Comparison of ENCODE assay signal across 14 cellular contexts in the genomic region with DNA sequence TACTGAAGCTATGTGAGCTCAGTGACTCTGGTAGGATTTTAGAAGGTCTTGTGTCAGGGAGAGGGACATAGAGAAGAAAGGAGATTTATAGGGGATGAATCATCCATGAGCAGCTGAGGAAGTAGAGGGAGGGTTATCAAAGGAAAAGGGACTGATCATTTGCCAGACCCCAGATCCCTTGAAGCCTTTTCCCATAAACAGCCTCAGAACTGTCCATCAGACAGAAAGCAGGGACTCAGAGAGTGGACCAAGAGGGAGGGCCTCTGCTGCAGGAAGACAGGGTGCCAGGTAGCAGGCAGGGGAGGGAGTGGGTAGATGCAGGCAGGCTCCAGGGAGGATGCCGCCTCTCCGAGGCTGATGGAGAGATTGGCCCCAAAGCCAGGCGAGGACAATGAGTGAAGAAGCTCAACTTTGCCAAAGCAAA.
A peak's percentile ranks its signal among the peaks of the same experiment; 100 is the strongest.
DNase-seq lines count a peak whose midpoint lies in the region; ATAC-seq and TF ChIP-seq lines count a peak whose summit lies in the region.
"Had no signal": no experiment of that assay in that cellular context is flagged by ENCODE, and none has a peak within 500 bp of the region (broad histone marks: within the 10 kb centered on the region; RNA-seq: fewer than 3 reads in every experiment).

No MANE protein-coding gene starts in this region.

- intact Hi-C loops in psoas muscle (cut with DNase I): no loop called here

- DNase-seq in AG10803 (ENCODE audit: low read depth) (peak; percentile 57), RPMI7951 (ENCODE audit: low read depth) (peak; percentile 36), foreskin melanocyte (peak; percentile 25), psoas muscle (no peak), NCI-H82 (lab: John Stamatoyannopoulos, UW) (no peak)
- DNase-seq: activated CD4-positive, alpha-beta T cell treated with anti-CD3 and anti-CD28 coated beads, Interleukin-2, amount 50 U/mL, for 48 hours; immature natural killer cell; natural killer cell; NCI-H2227 treated with DMSO at 0.1 percent for 48 hours; stimulated activated CD4-positive, alpha-beta T cell treated with anti-CD3 and anti-CD28 coated beads, Interleukin-12 subunit alpha, Interleukin-12 subunit beta, amount 100 ng/mL, for 4 hours had no signal

- ATAC-seq in psoas muscle (peak in 2 of 4 donors; percentile 7 to 27), HG02623 (IDR thresholded peaks at IDR 0.05; ENCODE audit: unreplicated experiment) (no peak), HG02973 (IDR thresholded peaks at IDR 0.05; ENCODE audit: unreplicated experiment) (no peak), HG03196 (IDR thresholded peaks at IDR 0.05; ENCODE audit: unreplicated experiment) (no peak)
- ATAC-seq: natural killer cell had no signal

- H3K4me3 ChIP-seq in AG10803 (ENCODE audit: low read length): no peak overlapping the region
- no peak overlapping the region for H3K4me3 ChIP-seq in psoas muscle
- H3K4me3 ChIP-seq: cardiac muscle cell had no signal

- TF ChIP-seq CTCF in AG10803 (conservative IDR thresholded peaks at IDR 0.05; ENCODE audit: low read length) (no peak), psoas muscle (IDR thresholded peaks at IDR 0.05) (no peak)

- no peaks in the 10 kb centered on the region for H3K9me3 ChIP-seq in psoas muscle

- WGBS in psoas muscle, 3 donors: 67 to 81% (median 79%) methylated on average over 3 of the region's 3 CpGs

- H3K4me1 ChIP-seq in psoas muscle: peaks cover 74% of the 10 kb centered on the region

- H3K36me3 ChIP-seq in psoas muscle (ENCODE audit: insufficient read depth in 1 of 2, low read depth in 1 of 2): peaks cover 2 to 84% of the 10 kb centered on the region in 2 donors
- H3K36me3 ChIP-seq: cardiac muscle cell had no signal

- H3K27me3 ChIP-seq in psoas muscle (ENCODE audit: insufficient read depth in 3 of 3, low read length in 2 of 3): no peaks in the 10 kb centered on the region

- H3K27ac ChIP-seq in psoas muscle: peak overlapping the region; percentile 77
- H3K27ac ChIP-seq: cardiac muscle cell had no signal

Comparison
In these comparisons a context has a peak if more than half of its experiments do, and no peak if none do; other contexts are left out.
1. DNase-seq: peak in AG10803 (single experiment), RPMI7951 (single experiment) and foreskin melanocyte (single experiment); none in psoas muscle (0 of 2) and NCI-H82 (single experiment).